In the genomic region with DNA sequence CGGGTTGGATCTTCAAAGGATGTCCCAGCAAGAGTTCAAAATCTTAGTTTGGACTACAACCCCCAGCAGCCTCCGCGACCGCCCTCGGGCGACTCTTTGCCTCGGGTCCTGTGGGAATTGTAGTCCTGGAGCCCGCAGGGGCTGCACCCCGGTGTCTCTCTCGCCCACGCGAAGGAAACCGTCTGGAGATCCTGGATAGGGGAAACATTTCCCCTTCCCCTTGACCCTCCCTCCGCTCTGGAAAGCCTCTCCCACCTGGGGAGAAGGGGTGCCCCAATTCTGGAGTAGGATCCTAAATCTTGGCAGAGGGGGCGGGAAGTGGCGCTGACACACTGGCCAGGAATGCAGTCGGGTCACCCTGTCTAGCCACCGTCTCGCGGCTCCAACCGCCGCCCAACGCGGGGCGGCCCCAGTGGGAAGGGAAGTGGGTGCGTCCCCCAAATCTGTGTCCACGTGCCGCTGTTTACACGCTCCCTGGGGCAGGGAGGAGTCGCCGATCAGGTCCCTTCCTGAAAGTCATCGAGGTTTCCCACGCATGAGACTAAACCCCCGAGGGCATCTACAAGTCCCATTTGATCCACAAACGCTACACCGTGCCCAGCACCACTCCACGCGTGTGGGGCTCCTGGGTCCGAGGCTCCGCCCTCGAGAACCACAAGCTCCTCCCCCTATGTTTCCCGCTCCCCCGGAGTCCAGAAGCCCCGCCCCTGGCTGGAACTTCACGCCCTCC, we compare ENCODE assay signal across 8 cellular contexts. TPM values are rescaled to one million over a fixed set of nuclear protein-coding genes. Genes with fewer than 3 reads are reported as not detected.
DNase-seq lines count a peak whose midpoint lies in the region; ATAC-seq and TF ChIP-seq lines count a peak whose summit lies in the region.

No MANE protein-coding gene starts in this region.

- ATAC-seq in GM18909 (IDR thresholded peaks at IDR 0.05; ENCODE audit: poor library complexity, unreplicated experiment), result peak; percentile 56
- ATAC-seq in HG03139 (IDR thresholded peaks at IDR 0.05; ENCODE audit: unreplicated experiment), result peak; percentile 39

- DNase-seq in AG09319 (ENCODE audit: extremely low read depth, low read depth) (peak; percentile 50), NCI-H345 (lab: John Stamatoyannopoulos, UW) (peak; percentile 83), cerebellum (ENCODE audit: low spot score) (peak; percentile 91), kidney tubule cell (ENCODE audit: low spot score) (peak; percentile 93)
- peak; percentile 74 for DNase-seq in activated CD4-positive, alpha-beta T cell treated with anti-CD3 and anti-CD28 coated beads for 1 hour
- peak; percentile 39 to 60 for DNase-seq in stimulated activated CD4-positive, alpha-beta T cell treated with anti-CD3 and anti-CD28 coated beads, Interleukin-1b, Interleukin-23, amount 100 ng/mL, for 1 hour (ENCODE audit: low read depth in 2 of 2)

- no peak for TF ChIP-seq CTCF in AG09319 (IDR thresholded peaks at IDR 0.05; ENCODE audit: low read depth, low read length)

RNA-seq across cellular contexts. Expression of a gene that starts 0.7 kb away (rescaled TPM):
- 1.4 TPM for total RNA-seq in cerebellum

RNA-seq across cellular contexts. Expression of a gene that starts 0.8 kb away (rescaled TPM):
- total RNA-seq in cerebellum, result 2.9 TPM

RNA-seq across cellular contexts. Expression of a gene that starts 18.1 kb away (rescaled TPM):
- 36.9 TPM for total RNA-seq in cerebellum

RNA-seq across cellular contexts. Expression of a gene that starts 35.2 kb away (rescaled TPM):
- 20.6 TPM for total RNA-seq in cerebellum

Comparison
In these comparisons a context has a peak if more than half of its experiments do, and no peak if none do; other contexts are left out.
1. Peak in every context shown above with its lines: DNase-seq and ATAC-seq.